Comparison of ENCODE assay signal across 1 cellular context in genomic region chr6:49517919-49518318, GRCh38.
TF ChIP-seq lines count a peak whose summit lies in the region.

No MANE protein-coding gene starts in this region.

TF ChIP-seq in HepG2, 621 proteins besides CTCF, POLR2A, EP300 and RAD21 (continued from another document):
- TF ChIP-seq IKZF5 (CRISPR knock-in tag; IDR thresholded peaks at IDR 0.05), result no peak
- TF ChIP-seq ZGPAT (CRISPR knock-in tag; IDR thresholded peaks at IDR 0.05), result peak; percentile 38; the same call in 1 of the 2 replicates
